In the genomic region with DNA sequence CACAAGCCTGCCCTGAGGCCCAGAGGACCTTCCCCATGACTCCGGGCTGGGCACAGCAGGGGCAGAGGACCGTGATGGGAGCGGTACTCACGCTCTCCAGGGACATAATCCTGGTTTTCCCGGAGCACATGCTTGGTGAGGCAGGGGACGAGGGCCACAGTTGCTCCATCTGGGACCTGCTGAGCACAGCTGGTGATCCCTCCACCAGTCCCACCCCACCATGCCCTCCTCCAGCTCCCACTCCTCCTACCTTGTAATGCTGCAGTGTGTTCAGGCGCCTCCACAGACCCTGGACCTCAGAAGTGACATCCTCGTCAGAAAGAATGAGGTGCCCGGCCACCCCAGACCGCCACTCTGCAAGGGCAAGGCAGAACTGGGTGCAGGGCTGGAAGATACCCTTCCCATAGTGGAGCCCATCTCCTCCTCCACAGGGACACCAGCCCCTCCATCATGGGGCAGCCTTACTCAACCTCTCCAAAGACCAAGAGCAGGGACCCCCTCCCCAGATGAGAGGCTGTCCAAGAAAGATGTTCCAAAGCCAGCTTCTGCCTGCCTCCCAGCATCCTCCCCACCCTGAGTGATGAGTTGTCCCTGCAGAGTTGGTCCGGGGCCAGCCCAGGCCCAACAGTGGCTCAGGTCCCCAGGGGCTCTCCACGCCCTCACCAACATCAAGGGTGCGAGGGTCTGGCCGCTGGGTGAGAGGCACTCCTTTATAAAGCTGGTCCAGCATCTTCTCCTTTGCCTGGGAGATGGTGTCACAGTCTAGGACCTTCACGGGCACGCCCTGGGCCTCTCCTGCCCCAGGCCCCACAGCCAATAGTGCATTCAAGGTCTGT, we compare ENCODE assay signal across 1 cellular context.
TF ChIP-seq lines count a peak whose summit lies in the region.

No MANE protein-coding gene starts in this region.

TF ChIP-seq in HepG2, 621 proteins besides CTCF, POLR2A, EP300 and RAD21:
- TF ChIP-seq, protein P1, sequence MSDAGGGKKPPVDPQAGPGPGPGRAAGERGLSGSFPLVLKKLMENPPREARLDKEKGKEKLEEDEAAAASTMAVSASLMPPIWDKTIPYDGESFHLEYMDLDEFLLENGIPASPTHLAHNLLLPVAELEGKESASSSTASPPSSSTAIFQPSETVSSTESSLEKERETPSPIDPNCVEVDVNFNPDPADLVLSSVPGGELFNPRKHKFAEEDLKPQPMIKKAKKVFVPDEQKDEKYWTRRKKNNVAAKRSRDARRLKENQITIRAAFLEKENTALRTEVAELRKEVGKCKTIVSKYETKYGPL (CRISPR knock-in tag; IDR thresholded peaks at IDR 0.05) = no peak
- TF ChIP-seq AGO2 (optimal IDR thresholded peaks at IDR 0.05; ENCODE audit: low read depth, low read length) (peak; percentile 79), ATF1 (CRISPR knock-in tag; IDR thresholded peaks at IDR 0.05) (no peak), POLR2AphosphoS5 (IDR thresholded peaks at IDR 0.05; ENCODE audit: low read depth, low read length) (0 out of 2 replicates have a peak, but pooled peaks have one; percentile 12), POLR2G (IDR thresholded peaks at IDR 0.05; ENCODE audit: low read depth, low read length) (peak; percentile 19; the same call in 1 of the 2 replicates)
- TF ChIP-seq, protein P2, sequence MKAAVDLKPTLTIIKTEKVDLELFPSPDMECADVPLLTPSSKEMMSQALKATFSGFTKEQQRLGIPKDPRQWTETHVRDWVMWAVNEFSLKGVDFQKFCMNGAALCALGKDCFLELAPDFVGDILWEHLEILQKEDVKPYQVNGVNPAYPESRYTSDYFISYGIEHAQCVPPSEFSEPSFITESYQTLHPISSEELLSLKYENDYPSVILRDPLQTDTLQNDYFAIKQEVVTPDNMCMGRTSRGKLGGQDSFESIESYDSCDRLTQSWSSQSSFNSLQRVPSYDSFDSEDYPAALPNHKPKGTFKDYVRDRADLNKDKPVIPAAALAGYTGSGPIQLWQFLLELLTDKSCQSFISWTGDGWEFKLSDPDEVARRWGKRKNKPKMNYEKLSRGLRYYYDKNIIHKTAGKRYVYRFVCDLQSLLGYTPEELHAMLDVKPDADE (CRISPR knock-in tag; IDR thresholded peaks at IDR 0.05) = no peak
